In genomic region chr1:67601539-67601938, GRCh38 we compare ENCODE assay signal across 21 cellular contexts.
A peak's percentile ranks its signal among the peaks of the same experiment; 100 is the strongest.
DNase-seq lines count a peak whose midpoint lies in the region; ATAC-seq and TF ChIP-seq lines count a peak whose summit lies in the region.
"Had no signal": no experiment of that assay in that cellular context is flagged by ENCODE, and none has a peak within 500 bp of the region (broad histone marks: within the 10 kb centered on the region; RNA-seq: fewer than 3 reads in every experiment).

No MANE protein-coding gene starts in this region.

- no peaks in the 10 kb centered on the region for H3K23me2 ChIP-seq in H9 (ENCODE audit: insufficient read length, low read depth, low read length, poor library complexity, severe bottlenecking)

- H3K23ac ChIP-seq in H9 (ENCODE audit: insufficient read length, low read depth, low read length) (no peak overlapping the region), trophoblast cell (ENCODE audit: low read length) (no peak overlapping the region)

- H2AK5ac ChIP-seq in H9 (ENCODE audit: insufficient read length, low read length) (no peak overlapping the region), trophoblast cell (ENCODE audit: low read length) (no peak overlapping the region)

- H3K79me1 ChIP-seq in H9 (ENCODE audit: insufficient read depth, low read depth, low read length, poor library complexity, severe bottlenecking) (no peaks in the 10 kb centered on the region), trophoblast cell (ENCODE audit: low read length) (peaks cover 7% of the 10 kb centered on the region)

- H3K27ac ChIP-seq in H9 (ENCODE audit: insufficient read length, low read depth, low read length) = no peak overlapping the region
- H3K27ac ChIP-seq in trophoblast cell (ENCODE audit: low read depth, low read length) = peak overlapping the region; percentile 50
- H3K27ac ChIP-seq: A549, PC-9, RWPE1 had no signal

- H3K79me2 ChIP-seq in H9 (ENCODE audit: insufficient read depth, low read length) = no peaks in the 10 kb centered on the region
- no peaks in the 10 kb centered on the region for H3K79me2 ChIP-seq in trophoblast cell (ENCODE audit: control insufficient read depth, insufficient read depth, low read length, poor library complexity)

- H3K36me3 ChIP-seq in trophoblast cell (ENCODE audit: control insufficient read depth in 1 of 2, insufficient read depth in 2 of 2, low read length in 2 of 2) = no peaks in the 10 kb centered on the region

- H4K5ac ChIP-seq in H9 (ENCODE audit: insufficient read length, low read depth, low read length) = no peak overlapping the region

- no peak overlapping the region for H4K12ac ChIP-seq in trophoblast cell (ENCODE audit: low read depth, low read length)

- CTCF ChIA-PET in WTC11 (lab: Charles Lee) = interaction anchor here (1.4 kb wide), 1 partner anchor 159 kb away, joined by 3 read pairs; no protein-coding TSS in a partner anchor

- 0 out of 7 replicates have a peak overlapping the region, but pooled peaks of 1 of the 3 experiments have one; percentile 60 for H3K27ac Mint-ChIP-seq in H9
- H3K27ac Mint-ChIP-seq in WTC11 = peak overlapping the region; percentile 38; the same call in 1 of the 2 replicates
- H3K27ac Mint-ChIP-seq in immature natural killer cell = no peak overlapping the region
- H3K27ac Mint-ChIP-seq: B cell had no signal

- H2BK120ac ChIP-seq in H9 (ENCODE audit: low read depth, low read length, poor library complexity, severe bottlenecking) = no peak overlapping the region
- H2BK120ac ChIP-seq in trophoblast cell (ENCODE audit: insufficient read depth, low read length, poor library complexity) = no peak overlapping the region

- H3K9me3 Mint-ChIP-seq in H9 = no peaks in the 10 kb centered on the region; a peak in 1 of 5 replicates
- peaks cover 5% of the 10 kb centered on the region for H3K9me3 Mint-ChIP-seq in WTC11
- no peaks in the 10 kb centered on the region for H3K9me3 Mint-ChIP-seq in immature natural killer cell

- H3K4ac ChIP-seq in H9 (ENCODE audit: low read depth, low read length) (no peak overlapping the region), trophoblast cell (ENCODE audit: low read depth, low read length) (no peak overlapping the region)

- H3K4me1 Mint-ChIP-seq in H9 (peaks cover 23% of the 10 kb centered on the region in 2 experiments), WTC11 (peaks cover 27% of the 10 kb centered on the region), immature natural killer cell (no peaks in the 10 kb centered on the region)
- H3K4me1 Mint-ChIP-seq: B cell had no signal

- H3K14ac ChIP-seq in H9 (ENCODE audit: insufficient read depth, low read length) (no peak overlapping the region), trophoblast cell (ENCODE audit: low read length) (no peak overlapping the region)

- POLR2A ChIA-PET in WTC11 (lab: Charles Lee) = no interaction called here

- peak; percentile 44 for DNase-seq in H9
- DNase-seq in WTC11 (ENCODE audit: low spot score) = peak; percentile 21
- peak; percentile 41 for DNase-seq in iPS-NIHi7 (ENCODE audit: extremely low spot score)
- DNase-seq in trophoblast cell = no peak
- DNase-seq in SW480 (ENCODE audit: low spot score) = no peak
- DNase-seq in immature natural killer cell = no peak
- DNase-seq in activated CD8-positive, alpha-beta memory T cell treated with anti-CD3 and anti-CD28 coated beads, Interleukin-2, amount 50 U/mL, for 4 hours = no peak
- DNase-seq: EL, GOT3, IMR-90, Karpas-422, NCI-H187, NCI-H2107, NCI-H510A treated with DMSO at 0.1 percent for 48 hours, NCI-H748 treated with DMSO at 0.1 percent for 48 hours, PC-9, SIG-M5, SK-N-SH had no signal

- H3K4me3 ChIP-seq in trophoblast cell (ENCODE audit: low read depth, low read length) = no peak overlapping the region
- H3K4me3 ChIP-seq: A549, PC-9 had no signal

- H4K20me1 ChIP-seq in H9 (ENCODE audit: control insufficient read depth, insufficient read depth, insufficient read length) = no peaks in the 10 kb centered on the region

- no peak overlapping the region for H3T11ph ChIP-seq in H9 (ENCODE audit: low read length)

- no CpG with 5 or more reads among the region's 3 CpGs for WGBS in H9 (ENCODE audit: extremely low coverage, insufficient read length, low lambda C conversion rate)
- WGBS in trophoblast cell (ENCODE audit: extremely low coverage, insufficient coverage, insufficient read length) = no CpG with 5 or more reads among the region's 3 CpGs

- H2BK5ac ChIP-seq in H9 (ENCODE audit: insufficient read length, low read length) (no peak overlapping the region), trophoblast cell (ENCODE audit: low read depth, low read length, poor library complexity) (no peak overlapping the region)

- H3K27me3 Mint-ChIP-seq in H9 (ENCODE audit: low read depth) = no peaks in the 10 kb centered on the region
- H3K27me3 Mint-ChIP-seq in WTC11 (ENCODE audit: low read depth) = no peaks in the 10 kb centered on the region
- H3K27me3 Mint-ChIP-seq in immature natural killer cell (ENCODE audit: low read depth in 3 of 3) = peaks cover 0 to 6% (median 3%) of the 10 kb centered on the region in 3 donors
- H3K27me3 Mint-ChIP-seq: B cell had no signal

- no peak overlapping the region for H2BK15ac ChIP-seq in H9 (ENCODE audit: low read depth, low read length)

- H3K4me1 ChIP-seq in H9 (ENCODE audit: insufficient read depth, low read length) (no peaks in the 10 kb centered on the region; the same call in 1 of the 2 replicates), trophoblast cell (ENCODE audit: control insufficient read depth in 1 of 2, insufficient read depth in 2 of 2, low read length in 2 of 2) (peaks cover 16 to 25% of the 10 kb centered on the region in 2 experiments)
- H3K4me1 ChIP-seq: A549 had no signal

- TF ChIP-seq CTCF in H9 (conservative IDR thresholded peaks at IDR 0.05) = no peak
- TF ChIP-seq CTCF in WTC11 (IDR thresholded peaks at IDR 0.05) = no peak

- H3K4me2 ChIP-seq in H9 (ENCODE audit: insufficient read depth, insufficient read length, low read length) = no peak overlapping the region
- H3K4me2 ChIP-seq in trophoblast cell (ENCODE audit: low read length) = no peak overlapping the region
- H3K4me2 ChIP-seq: A549, PC-9, SK-N-SH had no signal

- H3K27me3 ChIP-seq in H9 (ENCODE audit: insufficient read depth, low read length) = no peaks in the 10 kb centered on the region
- no peaks in the 10 kb centered on the region for H3K27me3 ChIP-seq in trophoblast cell (ENCODE audit: insufficient read depth, low read length)

- no peak overlapping the region for H3K18ac ChIP-seq in H9 (ENCODE audit: insufficient read length, low read depth, low read length)
- H3K18ac ChIP-seq in trophoblast cell (ENCODE audit: low read length) = no peak overlapping the region

- H3K9me3 ChIP-seq in H9 (ENCODE audit: control insufficient read depth, low read depth, low read length) = no peaks in the 10 kb centered on the region
- H3K9me3 ChIP-seq in trophoblast cell (ENCODE audit: insufficient read depth, low read depth, low read length) = peaks cover 3% of the 10 kb centered on the region
- H3K9me3 ChIP-seq: A549, SK-N-SH had no signal

- no peak overlapping the region for H3K56ac ChIP-seq in H9 (ENCODE audit: insufficient read length, low read depth, low read length)

- H3K36me3 Mint-ChIP-seq in H9 (ENCODE audit: insufficient read depth in 1 of 3, low read depth in 3 of 3) (peaks cover 0 to 5% (median 2%) of the 10 kb centered on the region in 3 experiments; a peak in 1 of 7 replicates), WTC11 (peaks cover 2% of the 10 kb centered on the region; the same call in 1 of the 2 replicates), immature natural killer cell (no peaks in the 10 kb centered on the region)

- H3K9ac ChIP-seq in H9 (ENCODE audit: extremely low read depth, insufficient read length, low read length) = no peak overlapping the region
- no peak overlapping the region for H3K9ac ChIP-seq in trophoblast cell (ENCODE audit: low read length)
- H3K9ac ChIP-seq: SK-N-SH had no signal

- peak; percentile 90 for ATAC-seq in WTC11
- ATAC-seq: A549 had no signal

- H2BK12ac ChIP-seq in H9 (ENCODE audit: insufficient read length, low read depth, low read length) (no peak overlapping the region), trophoblast cell (ENCODE audit: low read length) (no peak overlapping the region)

- H2AFZ ChIP-seq in H9 (ENCODE audit: low read length) = no peak overlapping the region
- H2AFZ ChIP-seq in trophoblast cell (ENCODE audit: insufficient read depth, low read length, poor library complexity) = no peak overlapping the region
- H2AFZ ChIP-seq: PC-9 had no signal

- H2BK20ac ChIP-seq in H9 (ENCODE audit: low read depth, low read length, poor library complexity, severe bottlenecking) = no peak overlapping the region

- H3K4me3 Mint-ChIP-seq in H9 (no peak overlapping the region), WTC11 (no peak overlapping the region), immature natural killer cell (no peak overlapping the region)
- H3K4me3 Mint-ChIP-seq: B cell had no signal

- H4K8ac ChIP-seq in H9 (replicated peaks; ENCODE audit: insufficient read length, low read depth, low read length) (no peak overlapping the region), trophoblast cell (ENCODE audit: low read depth, low read length) (no peak overlapping the region)

- H4K91ac ChIP-seq in H9 (ENCODE audit: insufficient read length, low read depth, low read length) = no peak overlapping the region
- no peak overlapping the region for H4K91ac ChIP-seq in trophoblast cell (ENCODE audit: low read depth, low read length)

TF ChIP-seq in WTC11, 78 proteins besides CTCF, POLR2A, EP300 and RAD21 (continues in another document):
- TF ChIP-seq EMX1 (CRISPR knock-in tag; IDR thresholded peaks at IDR 0.05) = no peak
- TF ChIP-seq RELA (CRISPR knock-in tag; IDR thresholded peaks at IDR 0.05; ENCODE audit: borderline replicate concordance) = no peak

Comparison
In these comparisons a context has a peak if more than half of its experiments do, and no peak if none do; other contexts are left out.
1. DNase-seq: peak in H9 (single experiment), WTC11 (single experiment) and iPS-NIHi7 (single experiment); none in trophoblast cell (0 of 2), SW480 (single experiment), immature natural killer cell (0 of 3) and activated CD8-positive, alpha-beta memory T cell treated with anti-CD3 and anti-CD28 coated beads, Interleukin-2, amount 50 U/mL, for 4 hours (single experiment).